12 cellular contexts compared by ENCODE assay signal in the genomic region with DNA sequence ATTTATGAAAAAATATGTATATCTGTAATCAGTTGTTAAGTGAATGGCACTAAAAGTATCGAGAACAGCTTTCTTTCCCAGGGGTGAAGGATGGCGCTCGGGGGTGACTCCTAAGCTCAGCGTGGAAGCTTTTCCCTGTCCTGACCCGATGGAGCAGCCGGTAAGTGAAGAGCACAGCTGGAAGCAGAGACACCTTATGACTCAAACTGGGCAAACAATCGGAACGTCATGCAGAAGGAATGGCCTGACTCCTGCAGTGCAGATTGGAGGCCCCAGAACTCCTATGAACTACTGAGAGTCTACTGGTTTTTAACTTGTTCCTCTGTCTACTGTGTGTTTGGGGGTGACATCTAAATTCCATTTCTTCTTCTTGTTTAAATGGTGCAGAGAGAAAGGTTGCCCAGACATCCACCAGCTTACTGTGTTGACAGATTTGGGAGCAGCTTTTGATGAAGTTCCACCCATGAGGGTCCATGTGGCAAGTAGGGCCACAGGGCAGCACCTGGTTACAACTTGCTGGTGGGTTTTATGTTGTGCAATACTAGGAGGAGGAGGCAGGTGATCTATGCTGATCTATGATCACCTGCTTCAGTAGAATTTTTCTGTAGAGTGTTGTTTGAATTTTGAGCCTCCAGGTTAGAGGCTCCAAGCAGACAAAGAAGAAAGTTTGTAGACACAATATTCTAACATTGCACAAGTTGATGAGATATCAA. TPM values are rescaled to one million over a fixed set of nuclear protein-coding genes. Genes with fewer than 3 reads are reported as not detected.
DNase-seq lines count a peak whose midpoint lies in the region; ATAC-seq, FAIRE-seq and TF ChIP-seq lines count a peak whose summit lies in the region.
"Had no signal": no experiment of that assay in that cellular context is flagged by ENCODE, and none has a peak within 500 bp of the region (broad histone marks: within the 10 kb centered on the region; RNA-seq: fewer than 3 reads in every experiment).

No MANE protein-coding gene starts in this region.

- H3K27ac ChIP-seq in A549 = peak overlapping the region in 1 of 2 experiments; percentile 66; a peak in 3 of 6 replicates
- H3K27ac ChIP-seq in SJCRH30 = peak overlapping the region; percentile 75
- no peak overlapping the region for H3K27ac ChIP-seq in foreskin keratinocyte

- no peaks in the 10 kb centered on the region for H3K36me3 ChIP-seq in SJCRH30

- no peaks in the 10 kb centered on the region for H3K9me3 ChIP-seq in A549
- H3K9me3 ChIP-seq in SJCRH30 (replicated peaks) = no peaks in the 10 kb centered on the region

- H3K4me1 ChIP-seq in A549 = peaks cover 22% of the 10 kb centered on the region
- peaks cover 8% of the 10 kb centered on the region; the same call in 1 of the 2 replicates for H3K4me1 ChIP-seq in SJCRH30
- no peaks in the 10 kb centered on the region for H3K4me1 ChIP-seq in foreskin keratinocyte

- H3K4me3 ChIP-seq in A549 (no peak overlapping the region), SJCRH30 (peak overlapping the region; percentile 58)

- ATAC-seq in A549 = peak; percentile 99 to 100
- peak; percentile 97 for ATAC-seq in foreskin keratinocyte
- no peak for ATAC-seq in GM18861 (IDR thresholded peaks at IDR 0.05; ENCODE audit: unreplicated experiment)
- ATAC-seq: stimulated activated naive CD8-positive, alpha-beta T cell treated with anti-CD3 and anti-CD28 coated beads, Interleukin-15, Interleukin-2, amounts not matched to agents 100 U/mL and 50 U/mL, for 24 hours had no signal

- no peak for TF ChIP-seq POLR2A in A549 (IDR thresholded peaks at IDR 0.05; ENCODE audit: low read length)

- TF ChIP-seq CTCF in A549 (IDR thresholded peaks at IDR 0.05) = no peak
- TF ChIP-seq CTCF in foreskin keratinocyte (conservative IDR thresholded peaks at IDR 0.05) = no peak
- no peak for TF ChIP-seq CTCF in GM10248 (IDR thresholded peaks at IDR 0.05; ENCODE audit: control extremely low read depth, extremely low read depth, low read depth, missing control alignments)

- FAIRE-seq in A549 (lab: Jason Lieb, UNC) = peak; percentile 43
- FAIRE-seq: GM19239 had no signal

- H3K27me3 ChIP-seq in SJCRH30 = no peaks in the 10 kb centered on the region
- no peaks in the 10 kb centered on the region for H3K27me3 ChIP-seq in foreskin keratinocyte

- DNase-seq in A549 (ENCODE audit: low read depth in 1 of 2, low spot score in 1 of 2) (peak; percentile 76 to 79), HEK293T (ENCODE audit: extremely low spot score) (peak; percentile 12), SJCRH30 (peak; percentile 83 to 89), foreskin keratinocyte (peak; percentile 70 to 76), GM10248 (ENCODE audit: extremely low spot score) (no peak), COR-L47 (lab: John Stamatoyannopoulos, UW) (no peak), GOT3 (lab: John Stamatoyannopoulos, UW) (no peak)
- DNase-seq: activated T-cell treated with anti-CD3 and anti-CD28 coated beads for 4 hours; NCI-H2081 treated with DMSO at 0.1 percent for 48 hours; stimulated activated naive CD8-positive, alpha-beta T cell treated with anti-CD3 and anti-CD28 coated beads, Interleukin-15, Interleukin-2, amounts not matched to agents 100 U/mL and 50 U/mL, for 24 hours had no signal

- no peak for TF ChIP-seq RAD21 in A549 (conservative IDR thresholded peaks at IDR 0.05 in 1 of 2, IDR thresholded peaks at IDR 0.05 in 1 of 2)

- CTCF ChIA-PET in A549 (lab: Yijun Ruan, JAX) (interaction anchor here (0.7 to 1.0 kb wide), 3 partner anchors 27 to 236 kb away, joined by 3 to 4 read pairs (median 3); a partner anchor contains a TSS), HEK293T (lab: Yijun Ruan, JAX) (interaction anchor here (0.6 kb wide), 1 partner anchor 483 kb away, joined by 3 read pairs; no protein-coding TSS in a partner anchor), GM10248 (lab: Yijun Ruan, JAX) (interaction anchor here (0.9 kb wide), 1 partner anchor 93 kb away, joined by 3 read pairs; no protein-coding TSS in a partner anchor)

- H3K4me2 ChIP-seq in A549 = peak overlapping the region; percentile 50

- 7% methylated on average over 8 of the region's 8 CpGs for WGBS in A549 (ENCODE audit: missing lambda C conversion rate)

- no peak; a peak in 1 of 5 replicates for TF ChIP-seq EP300 in A549 (IDR thresholded peaks at IDR 0.05)

- POLR2A ChIA-PET in A549 (lab: Yijun Ruan, JAX) = interaction anchor here (0.6 kb wide), 1 partner anchor 1491 kb away, joined by 4 read pairs; no protein-coding TSS in a partner anchor
- POLR2A ChIA-PET in HEK293T (lab: Yijun Ruan, JAX) = no interaction called here
- POLR2A ChIA-PET in GM10248 (lab: Yijun Ruan, JAX) = no interaction called here

TF ChIP-seq in A549, 52 proteins besides CTCF, POLR2A, EP300 and RAD21:
- peak in 1 of 2 experiments; percentile 34; a peak in 1 of 5 replicates for TF ChIP-seq JUN (IDR thresholded peaks at IDR 0.05)
- TF ChIP-seq FOSL2 (IDR thresholded peaks at IDR 0.05) = peak; percentile 58; the same call in 1 of the 2 replicates
- peak; percentile 77 for TF ChIP-seq FOSL2 (CRISPR knock-in tag; IDR thresholded peaks at IDR 0.05)
- TF ChIP-seq, protein P1, sequence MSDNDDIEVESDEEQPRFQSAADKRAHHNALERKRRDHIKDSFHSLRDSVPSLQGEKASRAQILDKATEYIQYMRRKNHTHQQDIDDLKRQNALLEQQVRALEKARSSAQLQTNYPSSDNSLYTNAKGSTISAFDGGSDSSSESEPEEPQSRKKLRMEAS (IDR thresholded peaks at IDR 0.05) = peak; percentile 30; the same call in 1 of the 2 replicates
- TF ChIP-seq MAFK (IDR thresholded peaks at IDR 0.05; ENCODE audit: partially characterized antibody) = no peak
- TF ChIP-seq KDM5A (IDR thresholded peaks at IDR 0.05) = no peak
- TF ChIP-seq GATA3 (IDR thresholded peaks at IDR 0.05; ENCODE audit: borderline replicate concordance) = peak; percentile 17; the same call in 1 of the 2 replicates
- TF ChIP-seq, protein P2, sequence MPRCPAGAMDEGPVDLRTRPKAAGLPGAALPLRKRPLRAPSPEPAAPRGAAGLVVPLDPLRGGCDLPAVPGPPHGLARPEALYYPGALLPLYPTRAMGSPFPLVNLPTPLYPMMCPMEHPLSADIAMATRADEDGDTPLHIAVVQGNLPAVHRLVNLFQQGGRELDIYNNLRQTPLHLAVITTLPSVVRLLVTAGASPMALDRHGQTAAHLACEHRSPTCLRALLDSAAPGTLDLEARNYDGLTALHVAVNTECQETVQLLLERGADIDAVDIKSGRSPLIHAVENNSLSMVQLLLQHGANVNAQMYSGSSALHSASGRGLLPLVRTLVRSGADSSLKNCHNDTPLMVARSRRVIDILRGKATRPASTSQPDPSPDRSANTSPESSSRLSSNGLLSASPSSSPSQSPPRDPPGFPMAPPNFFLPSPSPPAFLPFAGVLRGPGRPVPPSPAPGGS (IDR thresholded peaks at IDR 0.05) = no peak
- TF ChIP-seq FOSB (CRISPR knock-in tag; IDR thresholded peaks at IDR 0.05) = no peak

TF ChIP-seq in HEK293T, 16 proteins besides CTCF, POLR2A, EP300 and RAD21:
- no peak for TF ChIP-seq FOXM1 (IDR thresholded peaks at IDR 0.05; ENCODE audit: borderline replicate concordance)
- no peak for TF ChIP-seq ARNT (IDR thresholded peaks at IDR 0.05)
- TF ChIP-seq NFRKB (IDR thresholded peaks at IDR 0.05) = no peak
- no peak for TF ChIP-seq SUZ12 (IDR thresholded peaks at IDR 0.05)
- TF ChIP-seq ELF4 (IDR thresholded peaks at IDR 0.05) = no peak
- no peak for TF ChIP-seq LEF1 (IDR thresholded peaks at IDR 0.05; ENCODE audit: borderline replicate concordance)
- no peak for TF ChIP-seq CTBP1 (IDR thresholded peaks at IDR 0.05; ENCODE audit: borderline replicate concordance)
- no peak for TF ChIP-seq FOXA1 (IDR thresholded peaks at IDR 0.05)
- no peak for TF ChIP-seq BHLHE40 (IDR thresholded peaks at IDR 0.05; ENCODE audit: borderline replicate concordance)
- no peak for TF ChIP-seq L3MBTL2 (conservative IDR thresholded peaks at IDR 0.05)
- TF ChIP-seq SP1 (IDR thresholded peaks at IDR 0.05) = no peak
- no peak for TF ChIP-seq FOXK2 (IDR thresholded peaks at IDR 0.05)
- no peak for TF ChIP-seq TARDBP (IDR thresholded peaks at IDR 0.05)
- no peak for TF ChIP-seq HDGF (IDR thresholded peaks at IDR 0.05; ENCODE audit: borderline replicate concordance)
- TF ChIP-seq, protein P3, sequence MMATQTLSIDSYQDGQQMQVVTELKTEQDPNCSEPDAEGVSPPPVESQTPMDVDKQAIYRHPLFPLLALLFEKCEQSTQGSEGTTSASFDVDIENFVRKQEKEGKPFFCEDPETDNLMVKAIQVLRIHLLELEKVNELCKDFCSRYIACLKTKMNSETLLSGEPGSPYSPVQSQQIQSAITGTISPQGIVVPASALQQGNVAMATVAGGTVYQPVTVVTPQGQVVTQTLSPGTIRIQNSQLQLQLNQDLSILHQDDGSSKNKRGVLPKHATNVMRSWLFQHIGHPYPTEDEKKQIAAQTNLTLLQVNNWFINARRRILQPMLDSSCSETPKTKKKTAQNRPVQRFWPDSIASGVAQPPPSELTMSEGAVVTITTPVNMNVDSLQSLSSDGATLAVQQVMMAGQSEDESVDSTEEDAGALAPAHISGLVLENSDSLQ (IDR thresholded peaks at IDR 0.05) = no peak
- TF ChIP-seq ZNF384 (IDR thresholded peaks at IDR 0.05) = no peak

RNA-seq across cellular contexts. Expression of a gene that starts 52.8 kb away (rescaled TPM):
- polyA plus RNA-seq in A549 (2011; rRNA removed) (13.1 and 13.8 TPM in 2 replicates), A549 (2017; fragmentation: RNase III; extraction: RNeasy Plus Mini Kit Qiagen cat#74134 plus additional on column Dnase treatment) (5.3 to 5.7 TPM (median 5.4 TPM) in 3 replicates), foreskin keratinocyte (1.4 and 1.7 TPM in 2 replicates)
- polyA plus RNA-seq in A549 (2012; cell fraction: cytosol; rRNA removed) = 2.9 and 3.2 TPM in 2 replicates
- 0.78 and 1.4 TPM in 2 replicates for polyA plus RNA-seq in A549 (2012; cell fraction: nucleus; rRNA removed)
- polyA minus RNA-seq in A549 (2011; rRNA and poly(A)+ RNA removed) = 6.2 and 10.5 TPM in 2 replicates
- total RNA-seq in SJCRH30 (2014; rRNA removed; shearing (Covaris generic)) = 6.7 and 7.5 TPM in 2 replicates
- 2.9 and 3.4 TPM in 2 replicates for total RNA-seq in foreskin keratinocyte

Comparison
In these comparisons a context has a peak if more than half of its experiments do, and no peak if none do; other contexts are left out.
1. DNase-seq: peak in A549 (2 of 2), HEK293T (single experiment), SJCRH30 (2 of 2) and foreskin keratinocyte (2 of 2); none in GM10248 (single experiment), COR-L47 (single experiment) and GOT3 (single experiment).